In the genomic region with DNA sequence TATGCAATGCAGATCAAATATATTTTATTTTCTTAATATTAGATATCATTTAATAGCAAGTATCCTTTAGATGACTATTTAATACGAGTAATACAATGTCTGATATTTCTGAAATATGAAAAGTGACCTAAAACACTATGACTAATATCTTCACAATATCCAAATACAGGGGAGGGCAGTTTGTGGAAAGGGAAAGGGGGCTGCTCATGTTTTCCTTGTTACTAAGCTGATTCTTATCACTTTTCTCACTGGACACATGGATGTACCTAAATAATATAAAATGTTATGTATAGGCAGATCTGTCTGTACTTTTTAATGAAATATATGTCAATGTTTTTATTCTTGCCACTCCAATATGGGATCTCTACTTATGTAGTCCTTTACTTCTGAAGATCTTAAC, we compare ENCODE assay signal across 34 cellular contexts.
"Had no signal": no experiment of that assay in that cellular context is flagged by ENCODE, and none has a peak within 500 bp of the region (broad histone marks: within the 10 kb centered on the region; RNA-seq: fewer than 3 reads in every experiment).

No MANE protein-coding gene starts in this region.

- H3K27me3 ChIP-seq: MG63 had no signal

- H3K27ac ChIP-seq: KMS-11 had no signal

- H3K4me3 ChIP-seq: MG63 had no signal

- H3K9ac ChIP-seq: KMS-11 had no signal

- H3K4me2 ChIP-seq: KMS-11 had no signal

- H3K9me3 ChIP-seq: MG63 had no signal

- DNase-seq: Karpas-422, Kasumi-1, MG63, MM.1S, MV-4-11, NCI-H1048, NCI-H1092, NCI-H1092 treated with DMSO at 0.1 percent for 48 hours, NCI-H1105, NCI-H1105 treated with DMSO at 0.1 percent for 48 hours, NCI-H1417, NCI-H1417 treated with DMSO at 0.1 percent for 48 hours, NCI-H1436, NCI-H1436 treated with DMSO at 0.1 percent for 48 hours, NCI-H146, NCI-H1694, NCI-H1694 treated with DMSO at 0.1 percent for 48 hours, NCI-H187, NCI-H187 treated with DMSO at 0.1 percent for 48 hours, NCI-H1930, NCI-H2029, NCI-H2029 treated with DMSO at 0.1 percent for 48 hours, NCI-H2081, NCI-H2081 treated with DMSO at 0.1 percent for 48 hours, NCI-H2107, NCI-H2171, NCI-H2171 treated with DMSO at 0.1 percent for 48 hours, NCI-H2227 treated with DMSO at 0.1 percent for 48 hours, NCI-H226, NCI-H345, NCI-H446, NCI-H446 treated with DMSO at 0.1 percent for 48 hours, NCI-H510A had no signal

- H3K36me3 ChIP-seq: MG63 had no signal
